Comparison of ENCODE assay signal across 23 cellular contexts in genomic region chr11:118900535-118901384, GRCh38. TPM values are rescaled to one million over a fixed set of nuclear protein-coding genes. Genes with fewer than 3 reads are reported as not detected.
DNase-seq lines count a peak whose midpoint lies in the region; ATAC-seq and TF ChIP-seq lines count a peak whose summit lies in the region.
"Had no signal": no experiment of that assay in that cellular context is flagged by ENCODE, and none has a peak within 500 bp of the region (broad histone marks: within the 10 kb centered on the region; RNA-seq: fewer than 3 reads in every experiment).

No MANE protein-coding gene starts in this region.

- CTCF ChIA-PET in activated CD8-positive, alpha-beta T cell treated with anti-CD3 and anti-CD28 coated beads for 36 hours (lab: Charles Lee), result no interaction called here

- peaks cover 19% of the 10 kb centered on the region for H3K36me3 Mint-ChIP-seq in activated CD8-positive, alpha-beta T cell treated with anti-CD3 and anti-CD28 coated beads for 36 hours (ENCODE audit: low read depth)
- H3K36me3 Mint-ChIP-seq in immature natural killer cell, result no peaks in the 10 kb centered on the region

- H3K27me3 ChIP-seq in HAP-1 (ENCODE audit: low read depth), result no peaks in the 10 kb centered on the region
- H3K27me3 ChIP-seq: gastrocnemius medialis, testis had no signal

- peaks cover 54% of the 10 kb centered on the region for H3K4me1 Mint-ChIP-seq in stimulated activated naive CD8-positive, alpha-beta T cell treated with anti-CD3 and anti-CD28 coated beads, Interleukin-15, amount 100 ng/mL, for 72 hours
- peaks cover 32% of the 10 kb centered on the region for H3K4me1 Mint-ChIP-seq in activated CD8-positive, alpha-beta T cell treated with anti-CD3 and anti-CD28 coated beads for 36 hours (ENCODE audit: low read depth)
- H3K4me1 Mint-ChIP-seq in immature natural killer cell, result peaks cover 4% of the 10 kb centered on the region in 2 donors

- H3K4me3 ChIP-seq in HAP-1, result no peak overlapping the region
- H3K4me3 ChIP-seq: gastrocnemius medialis, GM23248, testis had no signal

- no peak overlapping the region for H3K4me3 Mint-ChIP-seq in stimulated activated naive CD8-positive, alpha-beta T cell treated with anti-CD3 and anti-CD28 coated beads, Interleukin-15, amount 100 ng/mL, for 72 hours
- no peak overlapping the region for H3K4me3 Mint-ChIP-seq in activated CD8-positive, alpha-beta T cell treated with anti-CD3 and anti-CD28 coated beads for 36 hours
- H3K4me3 Mint-ChIP-seq in immature natural killer cell, result no peak overlapping the region

- peak overlapping the region; percentile 38 to 89 for H3K27ac Mint-ChIP-seq in stimulated activated naive CD8-positive, alpha-beta T cell treated with anti-CD3 and anti-CD28 coated beads, Interleukin-15, amount 100 ng/mL, for 72 hours
- peak overlapping the region; percentile 58 for H3K27ac Mint-ChIP-seq in activated CD8-positive, alpha-beta T cell treated with anti-CD3 and anti-CD28 coated beads for 36 hours
- H3K27ac Mint-ChIP-seq in immature natural killer cell, result peak overlapping the region; percentile 45 to 80 (median 56)

- in situ Hi-C loops in HAP-1 (cut with MboI; ENCODE audit: low sequenced_read_pairs), result no loop called here

- POLR2A ChIA-PET in activated CD8-positive, alpha-beta T cell treated with anti-CD3 and anti-CD28 coated beads for 36 hours (lab: Charles Lee), result interaction anchor here (0.6 to 0.7 kb wide), 2 partner anchors 15 to 114 kb away, joined by 3 to 4 read pairs; no protein-coding TSS in a partner anchor

- H3K4me1 ChIP-seq in HAP-1, result no peaks in the 10 kb centered on the region
- H3K4me1 ChIP-seq: testis had no signal

- peaks cover 3% of the 10 kb centered on the region for H3K36me3 ChIP-seq in HAP-1 (replicated peaks)

- H3K27me3 Mint-ChIP-seq in stimulated activated naive CD8-positive, alpha-beta T cell treated with anti-CD3 and anti-CD28 coated beads, Interleukin-15, amount 100 ng/mL, for 72 hours, result no peaks in the 10 kb centered on the region
- no peaks in the 10 kb centered on the region for H3K27me3 Mint-ChIP-seq in activated CD8-positive, alpha-beta T cell treated with anti-CD3 and anti-CD28 coated beads for 36 hours
- peaks cover 0 to 7% (median 7%) of the 10 kb centered on the region in 3 donors for H3K27me3 Mint-ChIP-seq in immature natural killer cell (ENCODE audit: low read depth in 3 of 3)

- H3K9me3 Mint-ChIP-seq in stimulated activated naive CD8-positive, alpha-beta T cell treated with anti-CD3 and anti-CD28 coated beads, Interleukin-15, amount 100 ng/mL, for 72 hours, result no peaks in the 10 kb centered on the region
- H3K9me3 Mint-ChIP-seq in activated CD8-positive, alpha-beta T cell treated with anti-CD3 and anti-CD28 coated beads for 36 hours, result no peaks in the 10 kb centered on the region
- peaks cover 0 to 2% (median 0%) of the 10 kb centered on the region in 6 donors for H3K9me3 Mint-ChIP-seq in immature natural killer cell

- no peak for ATAC-seq in stimulated activated naive CD8-positive, alpha-beta T cell treated with anti-CD3 and anti-CD28 coated beads, Interleukin-15, amount 100 ng/mL, for 72 hours
- ATAC-seq in stimulated activated naive CD8-positive, alpha-beta T cell treated with anti-CD3 and anti-CD28 coated beads, Interleukin-15, Interleukin-2, amounts not matched to agents 100 U/mL and 50 U/mL, for 24 hours, result no peak
- ATAC-seq in activated CD8-positive, alpha-beta T cell treated with anti-CD3 and anti-CD28 coated beads for 36 hours, result no peak
- ATAC-seq: esophagus mucosa, gastrocnemius medialis had no signal

- no peak for DNase-seq in stimulated activated naive CD8-positive, alpha-beta T cell treated with anti-CD3 and anti-CD28 coated beads, Interleukin-15, amount 100 ng/mL, for 72 hours
- DNase-seq in stimulated activated naive CD8-positive, alpha-beta T cell treated with anti-CD3 and anti-CD28 coated beads, Interleukin-15, Interleukin-2, amounts not matched to agents 100 U/mL and 50 U/mL, for 24 hours, result no peak
- DNase-seq in activated CD8-positive, alpha-beta T cell treated with anti-CD3 and anti-CD28 coated beads for 36 hours, result no peak
- DNase-seq in immature natural killer cell (no peak), COR-L47 (lab: John Stamatoyannopoulos, UW) (no peak), NCI-H1930 (lab: John Stamatoyannopoulos, UW) (no peak), HAP-1 (ENCODE audit: low spot score in 2 of 2) (no peak), COLO668 (lab: John Stamatoyannopoulos, UW; ENCODE audit: unreplicated experiment) (no peak)
- DNase-seq: activated CD4-positive, alpha-beta T cell treated with anti-CD3 and anti-CD28 coated beads, Interleukin-2, amount 50 U/mL, for 48 hours; GM23248; mesenchymal stem cell; NCI-H1092 treated with DMSO at 0.1 percent for 48 hours; NCI-H69; SIG-M5; stimulated activated CD4-positive, alpha-beta T cell treated with anti-CD3 and anti-CD28 coated beads, Interleukin-4, amount 100 ng/mL, for 4 hours; testis had no signal

- H3K9me3 ChIP-seq in HAP-1, result no peaks in the 10 kb centered on the region
- H3K9me3 ChIP-seq: gastrocnemius medialis, testis had no signal

- no peak for TF ChIP-seq CTCF in activated CD8-positive, alpha-beta T cell treated with anti-CD3 and anti-CD28 coated beads for 36 hours (IDR thresholded peaks at IDR 0.05)

- intact Hi-C loops in activated CD8-positive, alpha-beta T cell treated with anti-CD3 and anti-CD28 coated beads for 36 hours (cut with micrococcal nuclease), result no loop called here

RNA-seq across cellular contexts. Expression of gene CXCR5, which starts 17.1 kb away (rescaled TPM):
- under 1 TPM; 0.60 to 0.92 TPM for total RNA-seq in activated CD8-positive, alpha-beta T cell treated with anti-CD3 and anti-CD28 coated beads for 36 hours
- polyA plus RNA-seq in immature natural killer cell, result under 1 TPM in 2 of 3 donors, not detected in 1; 0.05 to 0.30 TPM
- total RNA-seq: gastrocnemius medialis, GM23248, HT1080, LHCN-M2, pulmonary artery endothelial cell had no signal
- polyA plus RNA-seq: GM23248, neural cell had no signal

RNA-seq across cellular contexts. Expression of gene BCL9L, which starts 25.0 kb away (rescaled TPM):
- total RNA-seq in activated CD8-positive, alpha-beta T cell treated with anti-CD3 and anti-CD28 coated beads for 36 hours, result 10 to 100 TPM; 35.9 to 38.8 TPM
- 10 to 100 TPM in 1 of 3 donors, 1 to 10 TPM in 1, not detected in 1; 2.2 to 10.5 TPM for polyA plus RNA-seq in immature natural killer cell

RNA-seq across cellular contexts. Expression of gene UPK2, which starts 55.3 kb away (rescaled TPM):
- total RNA-seq in activated CD8-positive, alpha-beta T cell treated with anti-CD3 and anti-CD28 coated beads for 36 hours, result 1 to 10 TPM; 1.5 to 2.2 TPM
- 1 to 10 TPM in 1 of 3 donors, under 1 TPM in 1, not detected in 1; 0.81 to 1.4 TPM for polyA plus RNA-seq in immature natural killer cell
- total RNA-seq: gastrocnemius medialis; GM23248; HT1080; LHCN-M2; pulmonary artery endothelial cell; T-helper 1 cell treated with Interleukin-12 subunit alpha and Interleukin-12 subunit beta and Interleukin-4 antibody, amounts not matched to agents 30 ng/mL and 1 ng/mL, for 36 hours had no signal
- polyA plus RNA-seq: neural cell had no signal
